1 cellular context compared by ENCODE assay signal in the genomic region with DNA sequence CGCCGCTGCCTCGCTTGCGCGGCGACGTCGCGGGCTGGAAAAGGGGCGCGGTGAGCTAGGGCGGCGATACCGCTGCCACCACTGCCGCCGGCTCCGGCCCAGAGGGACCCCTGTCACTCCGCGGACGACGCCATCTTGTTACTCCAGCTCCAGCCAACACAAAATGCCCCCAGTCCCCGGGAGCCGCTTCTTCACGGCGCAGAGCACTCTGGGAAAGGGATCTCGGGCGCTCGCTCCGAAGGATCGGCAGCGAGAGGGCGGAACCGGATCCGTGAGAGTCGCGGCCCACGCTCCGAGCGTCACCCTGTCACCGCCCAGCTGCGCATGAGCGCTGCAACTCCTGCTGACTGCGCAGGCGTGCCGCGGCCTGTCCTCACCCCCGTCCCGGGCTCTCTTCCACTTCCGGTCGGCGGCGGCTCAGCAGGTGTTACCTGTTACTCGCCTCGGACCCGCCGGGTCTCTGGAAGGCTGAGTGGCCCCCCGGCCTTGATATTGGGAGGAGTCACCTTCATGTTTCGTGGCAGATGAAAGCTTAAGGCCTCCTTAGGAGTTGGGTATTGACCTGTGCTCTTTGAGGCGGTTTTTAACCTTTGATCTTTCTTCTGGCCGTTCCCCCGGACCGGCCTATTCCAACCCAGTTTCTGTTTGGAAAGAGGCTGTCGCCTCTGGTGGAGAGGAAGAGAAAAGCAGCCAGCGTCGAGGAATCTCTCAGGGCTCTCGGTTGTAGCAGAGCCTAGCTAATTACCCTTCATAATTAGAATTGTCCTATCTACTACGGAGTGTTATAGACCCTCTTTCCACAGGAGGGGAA.
TF ChIP-seq lines count a peak whose summit lies in the region.

CSNK1A1 (minus strand) TSS at position 213 of the 811 bp plus-strand sequence. CDS start 475 bp downstream, outside the sequence.

TF ChIP-seq in WTC11, 78 proteins besides CTCF, POLR2A, EP300 and RAD21 (continued from another document):
- TF ChIP-seq ZNF232 (CRISPR knock-in tag; IDR thresholded peaks at IDR 0.05) = no peak
- TF ChIP-seq GABPB1 (CRISPR knock-in tag; IDR thresholded peaks at IDR 0.05) = peak; percentile 69
- TF ChIP-seq ZNF671 (CRISPR knock-in tag; IDR thresholded peaks at IDR 0.05) = no peak
- TF ChIP-seq SP1 (CRISPR knock-in tag; conservative IDR thresholded peaks at IDR 0.05) = peak; percentile 73; the same call in 1 of the 2 replicates
- TF ChIP-seq, protein P1, sequence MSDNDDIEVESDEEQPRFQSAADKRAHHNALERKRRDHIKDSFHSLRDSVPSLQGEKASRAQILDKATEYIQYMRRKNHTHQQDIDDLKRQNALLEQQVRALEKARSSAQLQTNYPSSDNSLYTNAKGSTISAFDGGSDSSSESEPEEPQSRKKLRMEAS (CRISPR knock-in tag; IDR thresholded peaks at IDR 0.05) = peak; percentile 76
- 0 out of 2 replicates have a peak, but pooled peaks have one; percentile 40 for TF ChIP-seq USF2 (CRISPR knock-in tag; IDR thresholded peaks at IDR 0.05)
- TF ChIP-seq PRDM15 (CRISPR knock-in tag; IDR thresholded peaks at IDR 0.05) = peak; percentile 37; the same call in 1 of the 2 replicates
- TF ChIP-seq ZNF416 (CRISPR knock-in tag; IDR thresholded peaks at IDR 0.05) = no peak
- peak; percentile 52; the same call in 1 of the 2 replicates for TF ChIP-seq ZBTB43 (CRISPR knock-in tag; IDR thresholded peaks at IDR 0.05)
- TF ChIP-seq, protein P2, sequence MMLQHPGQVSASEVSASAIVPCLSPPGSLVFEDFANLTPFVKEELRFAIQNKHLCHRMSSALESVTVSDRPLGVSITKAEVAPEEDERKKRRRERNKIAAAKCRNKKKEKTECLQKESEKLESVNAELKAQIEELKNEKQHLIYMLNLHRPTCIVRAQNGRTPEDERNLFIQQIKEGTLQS (CRISPR knock-in tag; conservative IDR thresholded peaks at IDR 0.05) = no peak
- TF ChIP-seq ETV6 (CRISPR knock-in tag; IDR thresholded peaks at IDR 0.05) = peak; percentile 97
- TF ChIP-seq SMAD4 (CRISPR knock-in tag; IDR thresholded peaks at IDR 0.05) = no peak
- TF ChIP-seq CREM (CRISPR knock-in tag; IDR thresholded peaks at IDR 0.05) = peak; percentile 77; the same call in 1 of the 2 replicates
- TF ChIP-seq TEAD4 (CRISPR knock-in tag; IDR thresholded peaks at IDR 0.05) = no peak
- TF ChIP-seq PRRX2 (CRISPR knock-in tag; IDR thresholded peaks at IDR 0.05) = no peak
- peak; percentile 88 for TF ChIP-seq FOXK1 (CRISPR knock-in tag; IDR thresholded peaks at IDR 0.05)
- peak; percentile 40; the same call in 1 of the 2 replicates for TF ChIP-seq MYBL2 (CRISPR knock-in tag; IDR thresholded peaks at IDR 0.05)
- 0 out of 2 replicates have a peak, but pooled peaks have one; percentile 62 for TF ChIP-seq IRF1 (CRISPR knock-in tag; IDR thresholded peaks at IDR 0.05)
- TF ChIP-seq NR2C2 (CRISPR knock-in tag; IDR thresholded peaks at IDR 0.05) = no peak
- TF ChIP-seq ZMAT4 (CRISPR knock-in tag; IDR thresholded peaks at IDR 0.05) = no peak
- TF ChIP-seq, protein P3, sequence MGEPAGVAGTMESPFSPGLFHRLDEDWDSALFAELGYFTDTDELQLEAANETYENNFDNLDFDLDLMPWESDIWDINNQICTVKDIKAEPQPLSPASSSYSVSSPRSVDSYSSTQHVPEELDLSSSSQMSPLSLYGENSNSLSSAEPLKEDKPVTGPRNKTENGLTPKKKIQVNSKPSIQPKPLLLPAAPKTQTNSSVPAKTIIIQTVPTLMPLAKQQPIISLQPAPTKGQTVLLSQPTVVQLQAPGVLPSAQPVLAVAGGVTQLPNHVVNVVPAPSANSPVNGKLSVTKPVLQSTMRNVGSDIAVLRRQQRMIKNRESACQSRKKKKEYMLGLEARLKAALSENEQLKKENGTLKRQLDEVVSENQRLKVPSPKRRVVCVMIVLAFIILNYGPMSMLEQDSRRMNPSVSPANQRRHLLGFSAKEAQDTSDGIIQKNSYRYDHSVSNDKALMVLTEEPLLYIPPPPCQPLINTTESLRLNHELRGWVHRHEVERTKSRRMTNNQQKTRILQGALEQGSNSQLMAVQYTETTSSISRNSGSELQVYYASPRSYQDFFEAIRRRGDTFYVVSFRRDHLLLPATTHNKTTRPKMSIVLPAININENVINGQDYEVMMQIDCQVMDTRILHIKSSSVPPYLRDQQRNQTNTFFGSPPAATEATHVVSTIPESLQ (CRISPR knock-in tag; IDR thresholded peaks at IDR 0.05) = no peak
- TF ChIP-seq NFE2L1 (CRISPR knock-in tag; IDR thresholded peaks at IDR 0.05) = peak; percentile 67; the same call in 1 of the 2 replicates
